In the genomic region with DNA sequence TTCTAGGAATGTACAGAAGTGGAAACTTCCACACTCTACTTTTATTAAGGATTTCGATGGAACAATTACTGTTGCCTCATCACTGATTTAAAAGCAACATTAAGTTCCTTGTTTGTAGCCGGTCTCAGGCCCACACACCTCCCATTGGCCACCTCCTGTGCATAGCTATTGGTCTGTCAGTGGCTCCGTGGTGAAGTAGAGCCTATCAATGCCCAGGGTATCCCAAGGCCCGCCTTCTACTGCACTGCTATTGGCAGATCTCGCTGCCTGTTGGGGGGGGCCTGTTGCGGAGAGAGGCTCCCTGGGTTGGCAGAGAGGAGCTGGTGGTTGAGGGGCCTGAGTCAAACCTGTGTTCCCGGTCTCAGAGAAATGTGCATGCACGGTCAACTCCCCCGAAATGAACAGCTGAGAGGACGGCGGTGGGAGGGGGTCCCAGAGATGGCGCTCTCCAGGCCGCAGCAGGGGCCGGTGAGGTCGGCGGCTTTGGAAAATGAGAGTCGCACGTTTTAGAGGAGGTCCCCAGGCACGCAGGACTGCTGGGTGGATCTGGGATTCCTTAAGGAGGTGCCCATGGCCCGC, we compare ENCODE assay signal across 1 cellular context.
TF ChIP-seq lines count a peak whose summit lies in the region.

No MANE protein-coding gene starts in this region.

TF ChIP-seq in SK-N-SH treated with all-trans-retinoic acid at 6 μM for 48 hours, 23 proteins besides CTCF, POLR2A, EP300 and RAD21 (continued from another document):
- TF ChIP-seq, protein P1, sequence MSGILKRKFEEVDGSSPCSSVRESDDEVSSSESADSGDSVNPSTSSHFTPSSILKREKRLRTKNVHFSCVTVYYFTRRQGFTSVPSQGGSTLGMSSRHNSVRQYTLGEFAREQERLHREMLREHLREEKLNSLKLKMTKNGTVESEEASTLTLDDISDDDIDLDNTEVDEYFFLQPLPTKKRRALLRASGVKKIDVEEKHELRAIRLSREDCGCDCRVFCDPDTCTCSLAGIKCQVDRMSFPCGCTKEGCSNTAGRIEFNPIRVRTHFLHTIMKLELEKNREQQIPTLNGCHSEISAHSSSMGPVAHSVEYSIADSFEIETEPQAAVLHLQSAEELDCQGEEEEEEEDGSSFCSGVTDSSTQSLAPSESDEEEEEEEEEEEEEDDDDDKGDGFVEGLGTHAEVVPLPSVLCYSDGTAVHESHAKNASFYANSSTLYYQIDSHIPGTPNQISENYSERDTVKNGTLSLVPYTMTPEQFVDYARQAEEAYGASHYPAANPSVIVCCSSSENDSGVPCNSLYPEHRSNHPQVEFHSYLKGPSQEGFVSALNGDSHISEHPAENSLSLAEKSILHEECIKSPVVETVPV (CRISPR knock-in tag; IDR thresholded peaks at IDR 0.05) = no peak
- TF ChIP-seq ZC3H10 (CRISPR knock-in tag; IDR thresholded peaks at IDR 0.05) (no peak), GLIS3 (CRISPR knock-in tag; IDR thresholded peaks at IDR 0.05) (no peak), CSDC2 (CRISPR knock-in tag; IDR thresholded peaks at IDR 0.05) (no peak)
